20 cellular contexts compared by ENCODE assay signal in the genomic region with DNA sequence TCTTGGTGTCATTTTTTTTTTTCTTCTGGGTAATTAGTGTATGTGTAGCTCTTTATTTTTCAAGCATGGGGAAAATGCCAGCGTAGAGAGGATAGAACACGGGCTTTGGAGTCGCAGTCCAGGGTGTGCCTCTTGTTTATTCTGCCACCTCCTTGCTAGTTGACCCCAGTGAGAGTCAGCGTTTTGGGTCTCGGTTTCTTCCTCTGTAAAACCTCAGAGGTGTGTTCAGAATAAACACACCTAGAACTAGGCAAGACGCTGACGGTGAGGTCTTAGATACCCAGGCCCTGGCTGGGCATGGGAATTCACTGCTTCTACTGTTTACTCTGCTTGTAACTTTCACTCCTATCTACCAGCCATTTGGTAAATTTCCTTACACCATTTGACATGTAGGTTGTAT. TPM values are rescaled to one million over a fixed set of nuclear protein-coding genes. Genes with fewer than 3 reads are reported as not detected.
DNase-seq lines count a peak whose midpoint lies in the region; ATAC-seq and TF ChIP-seq lines count a peak whose summit lies in the region.
"Had no signal": no experiment of that assay in that cellular context is flagged by ENCODE, and none has a peak within 500 bp of the region (broad histone marks: within the 10 kb centered on the region; RNA-seq: fewer than 3 reads in every experiment).

No MANE protein-coding gene starts in this region.

- H4K8ac ChIP-seq in mesenchymal stem cell (ENCODE audit: low read length): no peak overlapping the region

- H3K9ac ChIP-seq in mesenchymal stem cell (ENCODE audit: low read length) (no peak overlapping the region), skeletal muscle satellite cell (ENCODE audit: low read depth, low read length) (peak overlapping the region; percentile 77)

- H3K27me3 ChIP-seq in mesenchymal stem cell (ENCODE audit: control insufficient read depth in 1 of 2, insufficient read depth in 1 of 2, low read length in 2 of 2) (no peaks in the 10 kb centered on the region), skeletal muscle satellite cell (ENCODE audit: control insufficient read depth, insufficient read depth, low read length) (no peaks in the 10 kb centered on the region)
- H3K27me3 ChIP-seq: BE2C, MG63, SJCRH30 had no signal

- H3K9me3 ChIP-seq in mesenchymal stem cell (ENCODE audit: control insufficient read depth, low read length): no peaks in the 10 kb centered on the region
- no peaks in the 10 kb centered on the region for H3K9me3 ChIP-seq in skeletal muscle satellite cell (replicated peaks; ENCODE audit: low read length)
- H3K9me3 ChIP-seq: BE2C, MG63, SJCRH30 had no signal

- H3K4me2 ChIP-seq in mesenchymal stem cell (ENCODE audit: low read length, poor library complexity, severe bottlenecking) (no peak overlapping the region), skeletal muscle satellite cell (ENCODE audit: low read length) (peak overlapping the region; percentile 53)

- no peak overlapping the region for H2BK15ac ChIP-seq in mesenchymal stem cell (ENCODE audit: low read depth, poor library complexity, severe bottlenecking)

- peaks cover 26% of the 10 kb centered on the region for H3K79me1 ChIP-seq in mesenchymal stem cell (replicated peaks; ENCODE audit: low read length, poor library complexity, severe bottlenecking)

- no peak overlapping the region for H3K4me3 Mint-ChIP-seq in brain
- H3K4me3 Mint-ChIP-seq in immature natural killer cell: no peak overlapping the region
- H3K4me3 Mint-ChIP-seq in activated naive CD4-positive, alpha-beta T cell treated with anti-CD3 and anti-CD28 coated beads for 36 hours: no peak overlapping the region
- H3K4me3 Mint-ChIP-seq: memory B cell, T-helper 17 cell had no signal

- H3K27ac Mint-ChIP-seq in brain (peak overlapping the region in 4 of 5 experiments; percentile 17 to 94 (median 30)), immature natural killer cell (no peak overlapping the region)
- H3K27ac Mint-ChIP-seq in activated naive CD4-positive, alpha-beta T cell treated with anti-CD3 and anti-CD28 coated beads for 36 hours: no peak overlapping the region
- H3K27ac Mint-ChIP-seq: activated T-helper 2 cell treated with anti-CD3 and anti-CD28 coated beads, Interferon-gamma antibody, Interleukin-2, Interleukin-4, amounts not matched to agents 10 μg/mL and 5 μg/mL and 100 μg/mL, durations not matched to agents 14 hours and 24 hours and 36 hours; memory B cell; T-helper 17 cell had no signal

- H3K4me1 Mint-ChIP-seq in brain: peaks cover 79% of the 10 kb centered on the region
- no peaks in the 10 kb centered on the region for H3K4me1 Mint-ChIP-seq in immature natural killer cell
- H3K4me1 Mint-ChIP-seq in activated naive CD4-positive, alpha-beta T cell treated with anti-CD3 and anti-CD28 coated beads for 36 hours (ENCODE audit: low read depth): no peaks in the 10 kb centered on the region
- H3K4me1 Mint-ChIP-seq: memory B cell, T-helper 17 cell had no signal

- H3K36me3 Mint-ChIP-seq in brain: peaks cover 6% of the 10 kb centered on the region
- H3K36me3 Mint-ChIP-seq in immature natural killer cell: no peaks in the 10 kb centered on the region
- H3K36me3 Mint-ChIP-seq in activated naive CD4-positive, alpha-beta T cell treated with anti-CD3 and anti-CD28 coated beads for 36 hours (ENCODE audit: low read depth): no peaks in the 10 kb centered on the region
- H3K36me3 Mint-ChIP-seq: memory B cell had no signal

- H3K18ac ChIP-seq in mesenchymal stem cell (ENCODE audit: low read depth in 1 of 2, low read length in 2 of 2): peak overlapping the region in 1 of 2 experiments; percentile 35

- peak overlapping the region; percentile 29 to 31 for H2BK12ac ChIP-seq in mesenchymal stem cell (ENCODE audit: low read length in 2 of 2)

- TF ChIP-seq CTCF in brain (conservative IDR thresholded peaks at IDR 0.05): no peak

- H2BK5ac ChIP-seq in mesenchymal stem cell (ENCODE audit: low read depth, low read length, poor library complexity, severe bottlenecking): no peak overlapping the region

- no peak overlapping the region for H2AFZ ChIP-seq in mesenchymal stem cell (ENCODE audit: low read depth, low read length)

- peak overlapping the region; percentile 50 for H2AK5ac ChIP-seq in mesenchymal stem cell (ENCODE audit: low read length, severe bottlenecking)

- no peak overlapping the region for H4K91ac ChIP-seq in mesenchymal stem cell (ENCODE audit: low read length)

- H3K36me3 ChIP-seq in mesenchymal stem cell (ENCODE audit: control insufficient read depth in 1 of 2, insufficient read depth in 2 of 2, low read depth in 1 of 2, low read length in 2 of 2) (peaks cover 0 to under 1% of the 10 kb centered on the region in 2 experiments), skeletal muscle satellite cell (ENCODE audit: insufficient read depth, low read length) (peaks cover 4% of the 10 kb centered on the region)
- H3K36me3 ChIP-seq: BE2C, SJCRH30 had no signal

- H3K14ac ChIP-seq in mesenchymal stem cell (ENCODE audit: low read length in 2 of 2): no peak overlapping the region

- no peak overlapping the region for H2BK120ac ChIP-seq in mesenchymal stem cell (ENCODE audit: low read depth, low read length)

- in situ Hi-C loops in KBM-7 (cut with MboI; ENCODE audit: low pct_unique_long_range_greater_than_20kb, low sequenced_read_pairs): no loop called here

- no peak overlapping the region for H3K23ac ChIP-seq in mesenchymal stem cell (ENCODE audit: low read length in 2 of 2)

- peaks cover 32% of the 10 kb centered on the region for H3K4me1 ChIP-seq in mesenchymal stem cell (ENCODE audit: control insufficient read depth, insufficient read depth, low read depth, low read length)
- peaks cover 74% of the 10 kb centered on the region for H3K4me1 ChIP-seq in skeletal muscle satellite cell (ENCODE audit: control insufficient read depth, insufficient read depth, low read length)

- WGBS in mesenchymal stem cell: 88% methylated on average over 7 of the region's 7 CpGs

- no peak for ATAC-seq in HG03439 (IDR thresholded peaks at IDR 0.05; ENCODE audit: unreplicated experiment)
- ATAC-seq: T-helper 17 cell had no signal

- no peak overlapping the region for H3K27ac ChIP-seq in mesenchymal stem cell (ENCODE audit: low read length, poor library complexity, severe bottlenecking)

- H3K4me3 ChIP-seq in mesenchymal stem cell (ENCODE audit: insufficient read depth in 1 of 2, low read depth in 1 of 2, low read length in 2 of 2) (no peak overlapping the region), skeletal muscle satellite cell (ENCODE audit: low read length) (no peak overlapping the region)
- H3K4me3 ChIP-seq: MG63, SJCRH30 had no signal

- peak overlapping the region in 1 of 2 experiments; percentile 30 for H3K4ac ChIP-seq in mesenchymal stem cell (ENCODE audit: low read depth in 1 of 2, low read length in 2 of 2)

- CTCF ChIA-PET in activated naive CD4-positive, alpha-beta T cell treated with anti-CD3 and anti-CD28 coated beads for 36 hours (lab: Charles Lee): no interaction called here

- H3K27me3 Mint-ChIP-seq in brain (peaks cover 2% of the 10 kb centered on the region), immature natural killer cell (ENCODE audit: low read depth in 3 of 3) (peaks cover 5 to 7% (median 5%) of the 10 kb centered on the region in 3 donors)
- peaks cover 4% of the 10 kb centered on the region for H3K27me3 Mint-ChIP-seq in activated naive CD4-positive, alpha-beta T cell treated with anti-CD3 and anti-CD28 coated beads for 36 hours (ENCODE audit: low read depth)

- H3K9me3 Mint-ChIP-seq in brain (no peaks in the 10 kb centered on the region), immature natural killer cell (no peaks in the 10 kb centered on the region)
- no peaks in the 10 kb centered on the region for H3K9me3 Mint-ChIP-seq in activated naive CD4-positive, alpha-beta T cell treated with anti-CD3 and anti-CD28 coated beads for 36 hours
- H3K9me3 Mint-ChIP-seq: activated T-helper 2 cell treated with anti-CD3 and anti-CD28 coated beads, Interferon-gamma antibody, Interleukin-2, Interleukin-4, amounts not matched to agents 10 μg/mL and 5 μg/mL and 100 μg/mL, durations not matched to agents 14 hours and 24 hours and 36 hours; memory B cell had no signal

- intact Hi-C loops in activated naive CD4-positive, alpha-beta T cell treated with anti-CD3 and anti-CD28 coated beads for 36 hours (cut with micrococcal nuclease): no loop called here

- peak; percentile 74 for DNase-seq in NCI-H460 (ENCODE audit: extremely low read depth, low read depth)
- DNase-seq in mesenchymal stem cell: no peak
- DNase-seq in immature natural killer cell: no peak
- DNase-seq in activated naive CD4-positive, alpha-beta T cell treated with anti-CD3 and anti-CD28 coated beads for 36 hours: no peak
- no peak for DNase-seq in KBM-7
- DNase-seq: activated CD4-positive, alpha-beta T cell treated with anti-CD3 and anti-CD28 coated beads, Interleukin-2, amount 50 U/mL, for 1 hour; EL; hippocampal formation; NCI-H2171; OCI-M1; stimulated activated CD4-positive, alpha-beta T cell treated with anti-CD3 and anti-CD28 coated beads, Interleukin-12 subunit alpha, Interleukin-12 subunit beta, amount 100 ng/mL, for 4 hours; T-helper 17 cell had no signal

RNA-seq across cellular contexts. Expression of a gene that starts 41.8 kb away (rescaled TPM):
- total RNA-seq in NCI-H460 (2014; rRNA removed; shearing (Covaris generic)): 34.2 and 34.7 TPM in 2 replicates
- polyA plus RNA-seq in NCI-H460 (2014; cell fraction: nucleus; rRNA removed): 26.6 and 30.9 TPM in 2 replicates
- polyA plus RNA-seq in brain (ENCODE audit: insufficient read depth, low read depth, low replicate concordance) (7.0 TPM), immature natural killer cell (under 1 TPM in 2 of 3 donors, not detected in 1; 0.04 to 0.06 TPM)
- 27.5 TPM for polyA plus RNA-seq in mesenchymal stem cell (2013, experiment 1 of 2)
- polyA plus RNA-seq in mesenchymal stem cell (2013, experiment 2 of 2): 23.9 TPM
- 43.7 and 51.2 TPM in 2 replicates for total RNA-seq in skeletal muscle satellite cell (2012; rRNA removed)
- total RNA-seq in activated naive CD4-positive, alpha-beta T cell treated with anti-CD3 and anti-CD28 coated beads for 36 hours: under 1 TPM; 0.14 to 0.15 TPM

Comparison
In these comparisons a context has a peak if more than half of its experiments do, and no peak if none do; other contexts are left out.
1. H3K27ac Mint-ChIP-seq: peak in brain (4 of 5); none in immature natural killer cell (0 of 6) and activated naive CD4-positive, alpha-beta T cell treated with anti-CD3 and anti-CD28 coated beads for 36 hours (single experiment).
2. RNA of a gene that starts 41.8 kb away (total RNA-seq): 34.2 to 34.7 TPM in NCI-H460; 0.14 to 0.15 TPM in activated naive CD4-positive, alpha-beta T cell treated with anti-CD3 and anti-CD28 coated beads for 36 hours; every median in the first group is over 10 times any median in the second.